In genomic region chr2:39435254-39435653, GRCh38 we compare ENCODE assay signal across 8 cellular contexts. TPM values are rescaled to one million over a fixed set of nuclear protein-coding genes. Genes with fewer than 3 reads are reported as not detected.
DNase-seq lines count a peak whose midpoint lies in the region; ATAC-seq and TF ChIP-seq lines count a peak whose summit lies in the region.

No MANE protein-coding gene starts in this region.

- H3K79me2 ChIP-seq in fibroblast of lung (ENCODE audit: control insufficient read depth, insufficient read depth, low read length) = peaks cover 79% of the 10 kb centered on the region

- no peak for DNase-seq in SK-N-MC (ENCODE audit: low read depth, low spot score)
- DNase-seq in fibroblast of lung (ENCODE audit: low read depth in 2 of 2) = peak; percentile 32 to 39
- no peak for DNase-seq in retinal pigment epithelial cell (ENCODE audit: low read depth)
- DNase-seq in NCI-H345 treated with DMSO at 0.1 percent for 48 hours (lab: John Stamatoyannopoulos, UW; ENCODE audit: unreplicated experiment) = no peak
- no peak for DNase-seq in NCI-H510A treated with DMSO at 0.1 percent for 48 hours (lab: John Stamatoyannopoulos, UW)

- peak overlapping the region; percentile 79 for H3K9ac ChIP-seq in SK-N-MC (ENCODE audit: insufficient read length)
- peak overlapping the region; percentile 56 for H3K9ac ChIP-seq in fibroblast of lung (ENCODE audit: insufficient read depth, low read length)

- H3K4me3 ChIP-seq in GM08714 (ENCODE audit: low read length) (peak overlapping the region; percentile 55), SK-N-MC (peak overlapping the region; percentile 86), fibroblast of lung (replicated peaks in 1 of 4; ENCODE audit: control extremely low read depth in 1 of 4, insufficient read depth in 1 of 4, low read depth in 3 of 4, low read length in 4 of 4) (peak overlapping the region; percentile 46 to 90 (median 81)), retinal pigment epithelial cell (ENCODE audit: low read length) (peak overlapping the region; percentile 92)

- no peaks in the 10 kb centered on the region for H3K27me3 ChIP-seq in fibroblast of lung (ENCODE audit: control insufficient read depth, insufficient read depth, low read length)

- H3K36me3 ChIP-seq in SK-N-MC (ENCODE audit: insufficient read depth, low read length) = no peaks in the 10 kb centered on the region
- no peaks in the 10 kb centered on the region for H3K36me3 ChIP-seq in fibroblast of lung (ENCODE audit: control insufficient read depth, insufficient read depth, low read length)

- peak overlapping the region; percentile 90 for H3K4me2 ChIP-seq in fibroblast of lung (ENCODE audit: extremely low read depth, insufficient read depth, low read length)

- ATAC-seq in HG02642 (IDR thresholded peaks at IDR 0.05; ENCODE audit: poor library complexity, unreplicated experiment) (no peak), GM18498 (IDR thresholded peaks at IDR 0.05; ENCODE audit: unreplicated experiment) (no peak)

- H3K27ac ChIP-seq in SK-N-MC (no peak overlapping the region), fibroblast of lung (ENCODE audit: insufficient read depth, low read length) (peak overlapping the region; percentile 85)

- peaks cover 2% of the 10 kb centered on the region for H4K20me1 ChIP-seq in fibroblast of lung (ENCODE audit: control insufficient read depth, extremely low read depth, insufficient read depth, low read length)

- H3K4me1 ChIP-seq in fibroblast of lung (ENCODE audit: control insufficient read depth, extremely low read depth, insufficient read depth, low read length) = peaks cover 22% of the 10 kb centered on the region

- no peaks in the 10 kb centered on the region for H3K9me3 ChIP-seq in SK-N-MC (ENCODE audit: low read depth, low read length)
- no peaks in the 10 kb centered on the region for H3K9me3 ChIP-seq in fibroblast of lung (ENCODE audit: control insufficient read depth, insufficient read depth, low read depth, low read length)

- TF ChIP-seq CTCF in fibroblast of lung (conservative IDR thresholded peaks at IDR 0.05 in 1 of 2, IDR thresholded peaks at IDR 0.05 in 1 of 2; ENCODE audit: low read depth in 1 of 2, low read length in 2 of 2) = no peak
- TF ChIP-seq CTCF in retinal pigment epithelial cell (conservative IDR thresholded peaks at IDR 0.05; ENCODE audit: low read depth, low read length) = no peak

- no peak overlapping the region for H2AFZ ChIP-seq in fibroblast of lung (ENCODE audit: low read length)

RNA-seq across cellular contexts. Expression of gene MAP4K3, which starts 1.8 kb away (rescaled TPM):
- 24.9 and 40.8 TPM in 2 replicates for total RNA-seq in fibroblast of lung
- 32.1 and 75.7 TPM in 2 replicates for polyA plus RNA-seq in fibroblast of lung
- polyA plus RNA-seq in fibroblast of lung (2012) = 16.9 and 38.9 TPM in 2 replicates
- polyA minus RNA-seq in fibroblast of lung (ENCODE audit: low replicate concordance) = 3.5 and 7.5 TPM in 2 replicates

Comparison
In these comparisons a context has a peak if more than half of its experiments do, and no peak if none do; other contexts are left out.
1. DNase-seq: peak in fibroblast of lung (2 of 2); none in SK-N-MC (single experiment), retinal pigment epithelial cell (single experiment), NCI-H345 treated with DMSO at 0.1 percent for 48 hours (single experiment) and NCI-H510A treated with DMSO at 0.1 percent for 48 hours (single experiment).
2. Peak in every context shown above with its lines, with median percentiles within 50 percentile points of each other: H3K4me3 ChIP-seq.